9 cellular contexts compared by ENCODE assay signal in genomic region chr17:73342057-73342522, GRCh38. TPM values are rescaled to one million over a fixed set of nuclear protein-coding genes. Genes with fewer than 3 reads are reported as not detected.
DNase-seq lines count a peak whose midpoint lies in the region; ATAC-seq and TF ChIP-seq lines count a peak whose summit lies in the region.
"Had no signal": no experiment of that assay in that cellular context is flagged by ENCODE, and none has a peak within 500 bp of the region (broad histone marks: within the 10 kb centered on the region; RNA-seq: fewer than 3 reads in every experiment).

No MANE protein-coding gene starts in this region.

- H3K4me3 ChIP-seq in AG04450 (ENCODE audit: low read depth, low read length) (no peak overlapping the region), lung (no peak overlapping the region), upper lobe of left lung (no peak overlapping the region)

- no peaks in the 10 kb centered on the region for H3K36me3 ChIP-seq in lung (ENCODE audit: control insufficient read depth in 2 of 2, insufficient read depth in 2 of 2, low read length in 2 of 2)
- H3K36me3 ChIP-seq in upper lobe of left lung = no peaks in the 10 kb centered on the region

- TF ChIP-seq CTCF in AG04450 (IDR thresholded peaks at IDR 0.05; ENCODE audit: low read depth, low read length) (no peak), lung (IDR thresholded peaks at IDR 0.05; ENCODE audit: control extremely low read depth, extremely low read depth) (no peak), upper lobe of left lung (IDR thresholded peaks at IDR 0.05) (no peak), natural killer cell (IDR thresholded peaks at IDR 0.05) (no peak)

- H3K4me1 ChIP-seq in lung (ENCODE audit: control insufficient read depth in 2 of 2, insufficient read depth in 2 of 2, low read length in 2 of 2) = peaks cover 0 to 6% of the 10 kb centered on the region in 2 donors
- peaks cover 14 to 21% (median 19%) of the 10 kb centered on the region in 4 donors for H3K4me1 ChIP-seq in upper lobe of left lung

- no peaks in the 10 kb centered on the region for H3K9me3 Mint-ChIP-seq in natural killer cell
- H3K9me3 Mint-ChIP-seq: activated B cell treated with CpG ODN at 0.5 μM for 24 hours had no signal

- POLR2A ChIA-PET in AG04450 (lab: Yijun Ruan, JAX) = interaction anchor here (0.6 to 3.0 kb wide), 4 partner anchors 31 to 956 kb away, joined by 3 to 13 read pairs (median 6); partner anchors contain the start of gene CDC42EP4

- H3K9me3 ChIP-seq in AG04450 (ENCODE audit: control insufficient read depth, insufficient read depth, low read length) (no peaks in the 10 kb centered on the region; the same call in 1 of the 2 replicates), lung (ENCODE audit: control insufficient read depth in 2 of 2, insufficient read depth in 1 of 2, low read length in 1 of 2) (no peaks in the 10 kb centered on the region), upper lobe of left lung (no peaks in the 10 kb centered on the region)

- CTCF ChIA-PET in AG04450 (lab: Charles Lee) = interaction anchor here (0.6 to 4.2 kb wide), 6 partner anchors 29 to 834 kb away, joined by 4 to 23 read pairs (median 5); no protein-coding TSS in a partner anchor

- DNase-seq in AG04450 (ENCODE audit: low read depth, low spot score) (no peak), NCI-H2171 (lab: John Stamatoyannopoulos, UW) (peak; percentile 78), ecto neural progenitor cell (ENCODE audit: low spot score) (peak; percentile 87), lung (ENCODE audit: low spot score) (peak; percentile 49), upper lobe of left lung (peak in 1 of 2 donors; percentile 82), NAMALWA (ENCODE audit: low spot score) (no peak), activated T-cell treated with anti-CD3 and anti-CD28 coated beads for 4 hours (no peak), natural killer cell (no peak)
- DNase-seq: activated B cell treated with CpG ODN at 0.5 μM for 24 hours had no signal

- TF ChIP-seq POLR2A in upper lobe of left lung (IDR thresholded peaks at IDR 0.05) = no peak

- ATAC-seq in lung (ENCODE audit: insufficient read depth, low FRiP score) (no peak), upper lobe of left lung (ENCODE audit: low FRiP score in 2 of 2) (peak in 1 of 2 donors; percentile 55), natural killer cell (no peak)

- intact Hi-C loops in natural killer cell (cut with micrococcal nuclease) = no loop called here

- H3K4me1 Mint-ChIP-seq in natural killer cell = peaks cover 0 to 4% of the 10 kb centered on the region in 2 donors
- H3K4me1 Mint-ChIP-seq: activated B cell treated with CpG ODN at 0.5 μM for 24 hours had no signal

- H3K36me3 Mint-ChIP-seq in natural killer cell = no peaks in the 10 kb centered on the region

- H3K4me3 Mint-ChIP-seq in natural killer cell = no peak overlapping the region
- H3K4me3 Mint-ChIP-seq: activated B cell treated with CpG ODN at 0.5 μM for 24 hours had no signal

- H3K27ac ChIP-seq in AG04450 (ENCODE audit: low read depth, low read length) = peak overlapping the region; percentile 92
- H3K27ac ChIP-seq in lung (ENCODE audit: low read depth in 1 of 2, low read length in 1 of 2) = peak overlapping the region in 1 of 2 donors; percentile 52
- H3K27ac ChIP-seq in upper lobe of left lung = peak overlapping the region in 3 of 4 donors; percentile 27 to 65 (median 43)

- H3K27me3 ChIP-seq in AG04450 (ENCODE audit: control insufficient read depth, insufficient read depth, low read length) (no peaks in the 10 kb centered on the region), lung (ENCODE audit: control insufficient read depth, insufficient read depth) (no peaks in the 10 kb centered on the region), upper lobe of left lung (no peaks in the 10 kb centered on the region)

- TF ChIP-seq EP300 in upper lobe of left lung (IDR thresholded peaks at IDR 0.05) = no peak

- no peak overlapping the region for H3K27ac Mint-ChIP-seq in natural killer cell
- H3K27ac Mint-ChIP-seq: activated B cell treated with CpG ODN at 0.5 μM for 24 hours had no signal

- WGBS in lung, 2 donors = 45 to 66% methylated on average over 12 of the region's 12 CpGs
- WGBS in upper lobe of left lung, 2 donors = 31 to 45% methylated on average over 6 to 12 of the region's 12 CpGs

- no peaks in the 10 kb centered on the region for H3K27me3 Mint-ChIP-seq in natural killer cell (ENCODE audit: low read depth in 2 of 2)
- H3K27me3 Mint-ChIP-seq: activated B cell treated with CpG ODN at 0.5 μM for 24 hours had no signal

RNA-seq across cellular contexts. Expression of gene CDC42EP4, which starts 30.3 kb away (rescaled TPM):
- 21.9 and 23.1 TPM in 2 replicates for polyA plus RNA-seq in AG04450 (2011; rRNA removed)
- 28.2 and 36.2 TPM in 2 replicates for polyA minus RNA-seq in AG04450 (2011; rRNA and poly(A)+ RNA removed)
- total RNA-seq in lung = 10 to 100 TPM; 52.0 to 56.2 TPM
- 10 to 100 TPM; 18.6 to 52.2 TPM for polyA plus RNA-seq in lung
- 10 to 100 TPM; 28.3 to 65.7 (median 52.9) TPM for total RNA-seq in upper lobe of left lung
- total RNA-seq in natural killer cell = 1 to 10 TPM; 2.5 to 9.6 (median 4.4) TPM

Comparison
In these comparisons a context has a peak if more than half of its experiments do, and no peak if none do; other contexts are left out.
1. DNase-seq: peak in NCI-H2171 (single experiment), ecto neural progenitor cell (single experiment) and lung (single experiment); none in AG04450 (single experiment), NAMALWA (single experiment), activated T-cell treated with anti-CD3 and anti-CD28 coated beads for 4 hours (single experiment) and natural killer cell (single experiment).